ENCODE assay signal across 17 cellular contexts in genomic region chr13:22903925-22904324, GRCh38.
DNase-seq lines count a peak whose midpoint lies in the region; ATAC-seq and TF ChIP-seq lines count a peak whose summit lies in the region.
"Had no signal": no experiment of that assay in that cellular context is flagged by ENCODE, and none has a peak within 500 bp of the region (broad histone marks: within the 10 kb centered on the region; RNA-seq: fewer than 3 reads in every experiment).

No MANE protein-coding gene starts in this region.

- no peak for ATAC-seq in left colon
- ATAC-seq: A549; CD8-positive, alpha-beta T cell; HepG2 had no signal

- H3K4me3 ChIP-seq in spleen, result no peak overlapping the region
- H3K4me3 ChIP-seq: A549, HAP-1 had no signal

- no peak for TF ChIP-seq CTCF in GM20000 (IDR thresholded peaks at IDR 0.05; ENCODE audit: extremely low read depth, missing control alignments)
- TF ChIP-seq CTCF in spleen (IDR thresholded peaks at IDR 0.05 in 8 of 11, conservative IDR thresholded peaks at IDR 0.05 in 3 of 11), result no peak

- no peaks in the 10 kb centered on the region for H3K27me3 ChIP-seq in spleen (replicated peaks in 1 of 7)
- H3K27me3 ChIP-seq: BE2C had no signal

- H3K4me1 ChIP-seq in spleen, result no peaks in the 10 kb centered on the region
- H3K4me1 ChIP-seq: A549, BE2C, Caco-2, HAP-1 had no signal

- DNase-seq in GM20000 (ENCODE audit: low spot score) (peak; percentile 45), OCI-M1 (lab: John Stamatoyannopoulos, UW) (peak; percentile 76), amniotic epithelial cell (ENCODE audit: low read depth) (peak; percentile 14), pons (ENCODE audit: low spot score) (peak; percentile 20), OCI-M2 (lab: John Stamatoyannopoulos, UW; ENCODE audit: unreplicated experiment) (no peak), spleen (no peak), NCI-H1436 (lab: John Stamatoyannopoulos, UW) (no peak), left colon (no peak)
- DNase-seq: BE2C; Caco-2; CD8-positive, alpha-beta T cell; DND-41; GDM1; GOT3 had no signal

- peaks cover 0 to 6% (median 0%) of the 10 kb centered on the region in 8 donors for H3K9me3 ChIP-seq in spleen
- H3K9me3 ChIP-seq: A549, BE2C, Caco-2, HAP-1 had no signal

- intact Hi-C loops in spleen (cut with DNase I; ENCODE audit: low total_unique reads) (no loop called here), left colon (cut with DNase I, micrococcal nuclease) (no loop called here)

- H3K27ac ChIP-seq in spleen, result no peak overlapping the region
- H3K27ac ChIP-seq: A549 had no signal

- H3K36me3 ChIP-seq in spleen, result no peaks in the 10 kb centered on the region
- H3K36me3 ChIP-seq: BE2C, HAP-1 had no signal

- TF ChIP-seq POLR2A in spleen (IDR thresholded peaks at IDR 0.05), result no peak

Comparison
In these comparisons a context has a peak if more than half of its experiments do, and no peak if none do; other contexts are left out.
1. DNase-seq: peak in GM20000 (single experiment), OCI-M1 (single experiment), amniotic epithelial cell (single experiment) and pons (single experiment); none in OCI-M2 (single experiment), spleen (single experiment), NCI-H1436 (single experiment) and left colon (0 of 2).